17 cellular contexts compared by ENCODE assay signal in genomic region chr11:4059424-4059823, GRCh38. TPM values are rescaled to one million over a fixed set of nuclear protein-coding genes. Genes with fewer than 3 reads are reported as not detected.
A peak's percentile ranks its signal among the peaks of the same experiment; 100 is the strongest.
DNase-seq lines count a peak whose midpoint lies in the region; ATAC-seq and TF ChIP-seq lines count a peak whose summit lies in the region.
"Had no signal": no experiment of that assay in that cellular context is flagged by ENCODE, and none has a peak within 500 bp of the region (broad histone marks: within the 10 kb centered on the region; RNA-seq: fewer than 3 reads in every experiment).

No MANE protein-coding gene starts in this region.

- intact Hi-C loops in CD4-positive, alpha-beta T cell (cut with DNase I, micrococcal nuclease) = no loop called here

- no peak overlapping the region for H3K4me3 Mint-ChIP-seq in CD4-positive, alpha-beta T cell
- H3K4me3 Mint-ChIP-seq in effector memory CD8-positive, alpha-beta T cell = no peak overlapping the region
- H3K4me3 Mint-ChIP-seq in H9 = no peak overlapping the region
- H3K4me3 Mint-ChIP-seq: IgD-negative memory B cell had no signal

- peak overlapping the region; percentile 76 for H3K27ac Mint-ChIP-seq in CD4-positive, alpha-beta T cell
- H3K27ac Mint-ChIP-seq in effector memory CD8-positive, alpha-beta T cell = peak overlapping the region; percentile 52 to 75
- H3K27ac Mint-ChIP-seq in H9 = no peak overlapping the region

- H2BK120ac ChIP-seq in trophoblast cell (ENCODE audit: insufficient read depth, low read length, poor library complexity) = peak overlapping the region; percentile 68
- no peak overlapping the region for H2BK120ac ChIP-seq in H9 (ENCODE audit: low read depth, low read length, poor library complexity, severe bottlenecking)

- H3K18ac ChIP-seq in trophoblast cell (ENCODE audit: low read length) = no peak overlapping the region
- H3K18ac ChIP-seq in H9 (ENCODE audit: insufficient read length, low read depth, low read length) = no peak overlapping the region

- H2AK5ac ChIP-seq in trophoblast cell (ENCODE audit: low read length) (no peak overlapping the region), H9 (ENCODE audit: insufficient read length, low read length) (no peak overlapping the region)

- no peak overlapping the region for H2BK15ac ChIP-seq in H9 (ENCODE audit: low read depth, low read length)

- H4K20me1 ChIP-seq in H9 (ENCODE audit: control insufficient read depth, insufficient read depth, insufficient read length) = no peaks in the 10 kb centered on the region

- H3K9ac ChIP-seq in trophoblast cell (ENCODE audit: low read length) (no peak overlapping the region), H9 (ENCODE audit: extremely low read depth, insufficient read length, low read length) (no peak overlapping the region)

- H3K14ac ChIP-seq in trophoblast cell (ENCODE audit: low read length) = peak overlapping the region; percentile 53
- H3K14ac ChIP-seq in H9 (ENCODE audit: insufficient read depth, low read length) = no peak overlapping the region

- no peaks in the 10 kb centered on the region for H3K9me3 Mint-ChIP-seq in CD4-positive, alpha-beta T cell
- no peaks in the 10 kb centered on the region for H3K9me3 Mint-ChIP-seq in effector memory CD8-positive, alpha-beta T cell
- no peaks in the 10 kb centered on the region for H3K9me3 Mint-ChIP-seq in H9
- H3K9me3 Mint-ChIP-seq: IgD-negative memory B cell had no signal

- H4K8ac ChIP-seq in trophoblast cell (ENCODE audit: low read depth, low read length) (peak overlapping the region; percentile 17), H9 (replicated peaks; ENCODE audit: insufficient read length, low read depth, low read length) (no peak overlapping the region)

- no peak overlapping the region for H4K5ac ChIP-seq in H9 (ENCODE audit: insufficient read length, low read depth, low read length)

- H3K4me3 ChIP-seq in trophoblast cell (ENCODE audit: low read depth, low read length) = no peak overlapping the region
- H3K4me3 ChIP-seq: GM12878 had no signal

- no peaks in the 10 kb centered on the region for H3K23me2 ChIP-seq in H9 (ENCODE audit: insufficient read length, low read depth, low read length, poor library complexity, severe bottlenecking)

- no peak overlapping the region for H3K56ac ChIP-seq in H9 (ENCODE audit: insufficient read length, low read depth, low read length)

- no peaks in the 10 kb centered on the region for H3K36me3 ChIP-seq in trophoblast cell (ENCODE audit: control insufficient read depth in 1 of 2, insufficient read depth in 2 of 2, low read length in 2 of 2)

- no peaks in the 10 kb centered on the region for H3K79me2 ChIP-seq in trophoblast cell (ENCODE audit: control insufficient read depth, insufficient read depth, low read length, poor library complexity)
- H3K79me2 ChIP-seq in H9 (ENCODE audit: insufficient read depth, low read length) = no peaks in the 10 kb centered on the region

- H3K4me1 ChIP-seq in trophoblast cell (ENCODE audit: control insufficient read depth in 1 of 2, insufficient read depth in 2 of 2, low read length in 2 of 2) (peaks cover 13 to 14% of the 10 kb centered on the region in 2 experiments), H9 (ENCODE audit: insufficient read depth, low read length) (no peaks in the 10 kb centered on the region)

- no peaks in the 10 kb centered on the region for H3K27me3 ChIP-seq in CD4-positive, alpha-beta T cell (ENCODE audit: control insufficient read depth, insufficient read depth, low read length)
- H3K27me3 ChIP-seq in trophoblast cell (ENCODE audit: insufficient read depth, low read length) = no peaks in the 10 kb centered on the region
- H3K27me3 ChIP-seq in H9 (ENCODE audit: insufficient read depth, low read length) = no peaks in the 10 kb centered on the region; the same call in 1 of the 2 replicates

- H4K91ac ChIP-seq in trophoblast cell (ENCODE audit: low read depth, low read length) = peak overlapping the region; percentile 20
- H4K91ac ChIP-seq in H9 (ENCODE audit: insufficient read length, low read depth, low read length) = no peak overlapping the region

- no CpG with 5 or more reads among the region's 1 CpG for WGBS in trophoblast cell (ENCODE audit: extremely low coverage, insufficient coverage, insufficient read length)
- WGBS in H9 (ENCODE audit: extremely low coverage, insufficient read length, low lambda C conversion rate) = no CpG with 5 or more reads among the region's 1 CpG

- no peak overlapping the region for H3T11ph ChIP-seq in H9 (ENCODE audit: low read length)

- TF ChIP-seq CTCF in CD4-positive, alpha-beta T cell (IDR thresholded peaks at IDR 0.05) = no peak
- TF ChIP-seq CTCF in RWPE1 (conservative IDR thresholded peaks at IDR 0.05; ENCODE audit: low read depth) (no peak), H9 (conservative IDR thresholded peaks at IDR 0.05) (no peak)

- H3K4me2 ChIP-seq in trophoblast cell (ENCODE audit: low read length) (no peak overlapping the region), H9 (ENCODE audit: insufficient read depth, insufficient read length, low read length) (no peak overlapping the region)

- H3K23ac ChIP-seq in trophoblast cell (ENCODE audit: low read length) (no peak overlapping the region), H9 (ENCODE audit: insufficient read length, low read depth, low read length) (no peak overlapping the region)

- no peak overlapping the region for H2BK20ac ChIP-seq in H9 (ENCODE audit: low read depth, low read length, poor library complexity, severe bottlenecking)

- no peak for ATAC-seq in CD4-positive, alpha-beta T cell (ENCODE audit: poor library complexity)
- no peak for ATAC-seq in effector memory CD8-positive, alpha-beta T cell (replicated peaks)
- ATAC-seq in HG03457 (IDR thresholded peaks at IDR 0.05; ENCODE audit: unreplicated experiment) = no peak
- ATAC-seq: GM12878 had no signal

- H3K79me1 ChIP-seq in trophoblast cell (ENCODE audit: low read length) (peaks cover 4% of the 10 kb centered on the region), H9 (ENCODE audit: insufficient read depth, low read depth, low read length, poor library complexity, severe bottlenecking) (no peaks in the 10 kb centered on the region)

- H3K36me3 Mint-ChIP-seq in CD4-positive, alpha-beta T cell (ENCODE audit: low read depth) = peaks cover 89% of the 10 kb centered on the region
- peaks cover 35% of the 10 kb centered on the region for H3K36me3 Mint-ChIP-seq in effector memory CD8-positive, alpha-beta T cell (ENCODE audit: insufficient read depth)
- no peaks in the 10 kb centered on the region for H3K36me3 Mint-ChIP-seq in H9 (ENCODE audit: insufficient read depth in 1 of 3, low read depth in 3 of 3)

- H3K27ac ChIP-seq in CD4-positive, alpha-beta T cell (ENCODE audit: low read depth, low read length) = no peak overlapping the region
- H3K27ac ChIP-seq in RWPE1 = no peak overlapping the region
- H3K27ac ChIP-seq in trophoblast cell (ENCODE audit: low read depth, low read length) = no peak overlapping the region
- H3K27ac ChIP-seq in H9 (ENCODE audit: insufficient read length, low read depth, low read length) = no peak overlapping the region

- POLR2A ChIA-PET in CD4-positive, alpha-beta T cell (lab: Charles Lee) = interaction anchor here (0.9 kb wide), 1 partner anchor 117 kb away, joined by 3 read pairs; no protein-coding TSS in a partner anchor
- POLR2A ChIA-PET in RWPE1 (lab: Yijun Ruan, JAX; ENCODE audit: low non-redundant PET) = no interaction called here

- H3K4ac ChIP-seq in trophoblast cell (ENCODE audit: low read depth, low read length) (peak overlapping the region; percentile 1), H9 (ENCODE audit: low read depth, low read length) (no peak overlapping the region)

- CTCF ChIA-PET in CD4-positive, alpha-beta T cell (lab: Charles Lee) = interaction anchor here (1.2 to 1.9 kb wide), 2 partner anchors 13 to 210 kb away, joined by 4 to 5 read pairs; no protein-coding TSS in a partner anchor
- CTCF ChIA-PET in RWPE1 (lab: Yijun Ruan, JAX) = interaction anchor here (1.0 kb wide), 1 partner anchor 205 kb away, joined by 4 read pairs; the partner anchor contains the start of gene STIM1

- H2AFZ ChIP-seq in trophoblast cell (ENCODE audit: insufficient read depth, low read length, poor library complexity) (no peak overlapping the region), H9 (ENCODE audit: low read length) (no peak overlapping the region)

- H2BK5ac ChIP-seq in trophoblast cell (ENCODE audit: low read depth, low read length, poor library complexity) = peak overlapping the region; percentile 1
- no peak overlapping the region for H2BK5ac ChIP-seq in H9 (ENCODE audit: insufficient read length, low read length)

- no peak overlapping the region for H4K12ac ChIP-seq in trophoblast cell (ENCODE audit: low read depth, low read length)

- peaks cover 51% of the 10 kb centered on the region for H3K4me1 Mint-ChIP-seq in CD4-positive, alpha-beta T cell (ENCODE audit: low read depth)
- peaks cover 11 to 39% of the 10 kb centered on the region in 2 donors for H3K4me1 Mint-ChIP-seq in effector memory CD8-positive, alpha-beta T cell (ENCODE audit: low read depth in 2 of 2)
- peaks cover 0 to 1% of the 10 kb centered on the region in 2 experiments; a peak in 1 of 4 replicates for H3K4me1 Mint-ChIP-seq in H9

- no peaks in the 10 kb centered on the region for H3K27me3 Mint-ChIP-seq in CD4-positive, alpha-beta T cell
- no peaks in the 10 kb centered on the region for H3K27me3 Mint-ChIP-seq in effector memory CD8-positive, alpha-beta T cell
- no peaks in the 10 kb centered on the region for H3K27me3 Mint-ChIP-seq in H9 (ENCODE audit: low read depth)
- H3K27me3 Mint-ChIP-seq: IgD-negative memory B cell had no signal

- H2BK12ac ChIP-seq in trophoblast cell (ENCODE audit: low read length) (peak overlapping the region; percentile 42), H9 (ENCODE audit: insufficient read length, low read depth, low read length) (no peak overlapping the region)

- H3K9me3 ChIP-seq in CD4-positive, alpha-beta T cell (ENCODE audit: control insufficient read depth, low read length) = no peaks in the 10 kb centered on the region
- H3K9me3 ChIP-seq in trophoblast cell (ENCODE audit: insufficient read depth, low read depth, low read length) (no peaks in the 10 kb centered on the region), H9 (ENCODE audit: control insufficient read depth, low read depth, low read length) (no peaks in the 10 kb centered on the region)

- no peak for DNase-seq in CD4-positive, alpha-beta T cell
- peak; percentile 56 for DNase-seq in RWPE1 (ENCODE audit: low spot score)
- no peak for DNase-seq in effector memory CD8-positive, alpha-beta T cell
- peak; percentile 82 to 95 for DNase-seq in trophoblast cell
- DNase-seq in H9 = no peak
- no peak for DNase-seq in NCI-H524 (lab: John Stamatoyannopoulos, UW)
- DNase-seq: C1 segment of cervical spinal cord; Calu3; H7; MV-4-11; NCI-H1417 treated with DMSO at 0.1 percent for 48 hours; NCI-H2081; NCI-H526 treated with DMSO at 0.1 percent for 48 hours; NK-92 treated with Interleukin-12 subunit alpha and Interleukin-12 subunit beta, amount 100 ng/mL, for 24 hours had no signal

RNA-seq across cellular contexts. Expression of gene RRM1, which starts 35.2 kb away (rescaled TPM):
- total RNA-seq in CD4-positive, alpha-beta T cell = 10 to 100 TPM; 64.7 to 73.1 TPM
- 63.0 and 64.3 TPM in 2 replicates for polyA plus RNA-seq in trophoblast cell (2013)
- 132 and 138 TPM in 2 replicates for total RNA-seq in H9 (2021)

Comparison
In these comparisons a context has a peak if more than half of its experiments do, and no peak if none do; other contexts are left out.
1. DNase-seq: peak in RWPE1 (single experiment) and trophoblast cell (2 of 2); none in CD4-positive, alpha-beta T cell (0 of 10), effector memory CD8-positive, alpha-beta T cell (0 of 3), H9 (single experiment) and NCI-H524 (0 of 2).
2. H3K27ac Mint-ChIP-seq: peak in CD4-positive, alpha-beta T cell (single experiment) and effector memory CD8-positive, alpha-beta T cell (2 of 2); none in H9 (0 of 3).